ENCODE assay signal across 8 cellular contexts in genomic region chr13:90968510-90968909, GRCh38.
DNase-seq lines count a peak whose midpoint lies in the region; ATAC-seq and TF ChIP-seq lines count a peak whose summit lies in the region.

No MANE protein-coding gene starts in this region.

- peaks cover 4% of the 10 kb centered on the region; the same call in 1 of the 2 replicates for H4K20me1 ChIP-seq in OCI-LY7 (ENCODE audit: insufficient read depth, low read length)

- H3K36me3 ChIP-seq in A673 (ENCODE audit: insufficient read depth, low read length, poor library complexity, severe bottlenecking) (no peaks in the 10 kb centered on the region), OCI-LY7 (ENCODE audit: insufficient read depth, low read length) (no peaks in the 10 kb centered on the region)

- no peaks in the 10 kb centered on the region for H3K79me2 ChIP-seq in OCI-LY7 (ENCODE audit: insufficient read depth, low read depth, low read length)

- H3K9me3 ChIP-seq in A673 (ENCODE audit: low read depth, low read length, poor library complexity, severe bottlenecking) (no peaks in the 10 kb centered on the region), OCI-LY7 (ENCODE audit: low read length) (no peaks in the 10 kb centered on the region)

- TF ChIP-seq CTCF in A673 (conservative IDR thresholded peaks at IDR 0.05; ENCODE audit: low read depth, low read length): peak; percentile 57
- no peak for TF ChIP-seq CTCF in OCI-LY7 (conservative IDR thresholded peaks at IDR 0.05; ENCODE audit: low read length)
- TF ChIP-seq CTCF in foreskin keratinocyte (conservative IDR thresholded peaks at IDR 0.05): peak; percentile 48

- CTCF ChIA-PET in A673 (lab: Charles Lee) (interaction anchor here (0.6 kb wide), 1 partner anchor 446 kb away, joined by 3 read pairs; no protein-coding TSS in a partner anchor), OCI-LY7 (lab: Charles Lee; ENCODE audit: unreplicated experiment) (interaction anchor here (1.0 to 2.2 kb wide), 5 partner anchors 10 to 241 kb away, joined by 3 to 8 read pairs (median 3); no protein-coding TSS in a partner anchor)

- DNase-seq in A673 (ENCODE audit: low spot score): peak; percentile 41
- peak; percentile 70 for DNase-seq in OCI-LY7 (ENCODE audit: low spot score)
- DNase-seq in foreskin keratinocyte: peak in 1 of 2 donors; percentile 10
- no peak for DNase-seq in activated CD8-positive, alpha-beta memory T cell treated with anti-CD3 and anti-CD28 coated beads, Interleukin-2, amount 50 U/mL, for 4 hours
- DNase-seq in central memory CD4-positive, alpha-beta T cell: no peak

- no peaks in the 10 kb centered on the region for H3K27me3 ChIP-seq in A673 (replicated peaks; ENCODE audit: insufficient read depth, low read depth, low read length, poor library complexity)
- H3K27me3 ChIP-seq in foreskin keratinocyte: no peaks in the 10 kb centered on the region

- no peaks in the 10 kb centered on the region for H3K9me2 ChIP-seq in OCI-LY7 (ENCODE audit: insufficient read depth, low read length)

- ATAC-seq in GM18502 (IDR thresholded peaks at IDR 0.05; ENCODE audit: poor library complexity, unreplicated experiment) (peak; percentile 54), foreskin keratinocyte (peak; percentile 41), HG03571 (IDR thresholded peaks at IDR 0.05; ENCODE audit: unreplicated experiment) (no peak), HG02642 (IDR thresholded peaks at IDR 0.05; ENCODE audit: poor library complexity, unreplicated experiment) (no peak)

- POLR2A ChIA-PET in A673 (lab: Charles Lee; ENCODE audit: low non-redundant PET): no interaction called here
- POLR2A ChIA-PET in OCI-LY7 (lab: Charles Lee): interaction anchor here (0.6 to 3.4 kb wide), 13 partner anchors 11 to 1830 kb away, joined by 3 to 27 read pairs (median 3); no protein-coding TSS in a partner anchor

- H3K27ac ChIP-seq in A673 (ENCODE audit: low read depth, low read length, poor library complexity, severe bottlenecking) (no peak overlapping the region), OCI-LY7 (ENCODE audit: low read depth, low read length, poor library complexity, severe bottlenecking) (no peak overlapping the region), foreskin keratinocyte (no peak overlapping the region)

- H3K4me2 ChIP-seq in OCI-LY7 (ENCODE audit: low read length): no peak overlapping the region

- intact Hi-C loops in A673 (cut with micrococcal nuclease; ENCODE audit: unreplicated experiment): loop anchor here (5.0 kb wide), 1 partner anchor 86 kb away; no protein-coding TSS in a partner anchor
- intact Hi-C loops in OCI-LY7 (cut with micrococcal nuclease; ENCODE audit: unreplicated experiment): loop anchor here (1.0 kb wide), 1 partner anchor 49 kb away; no protein-coding TSS in a partner anchor

- H3K4me1 ChIP-seq in A673 (ENCODE audit: insufficient read depth, low read length, poor library complexity, severe bottlenecking) (no peaks in the 10 kb centered on the region), OCI-LY7 (ENCODE audit: insufficient read depth, low read length, poor library complexity, severe bottlenecking) (no peaks in the 10 kb centered on the region), foreskin keratinocyte (no peaks in the 10 kb centered on the region)

- H2AFZ ChIP-seq in OCI-LY7 (ENCODE audit: low read length): peak overlapping the region; percentile 0; the same call in 1 of the 2 replicates

- no TSS peak for BruUV-seq in A673 (replicated peaks; lab: Mats Ljungman, UMichigan)
- no TSS peak for BruUV-seq in OCI-LY7 (replicated peaks; lab: Mats Ljungman, UMichigan)

- H3K4me3 ChIP-seq in A673 (ENCODE audit: low read depth, low read length, poor library complexity, severe bottlenecking) (no peak overlapping the region), OCI-LY7 (ENCODE audit: low read depth, low read length, poor library complexity, severe bottlenecking) (no peak overlapping the region)

Comparison
In these comparisons a context has a peak if more than half of its experiments do, and no peak if none do; other contexts are left out.
1. DNase-seq: peak in A673 (single experiment) and OCI-LY7 (single experiment); none in activated CD8-positive, alpha-beta memory T cell treated with anti-CD3 and anti-CD28 coated beads, Interleukin-2, amount 50 U/mL, for 4 hours (single experiment) and central memory CD4-positive, alpha-beta T cell (single experiment).
2. ATAC-seq: peak in GM18502 (single experiment) and foreskin keratinocyte (single experiment); none in HG03571 (single experiment) and HG02642 (single experiment).